In the genomic region with DNA sequence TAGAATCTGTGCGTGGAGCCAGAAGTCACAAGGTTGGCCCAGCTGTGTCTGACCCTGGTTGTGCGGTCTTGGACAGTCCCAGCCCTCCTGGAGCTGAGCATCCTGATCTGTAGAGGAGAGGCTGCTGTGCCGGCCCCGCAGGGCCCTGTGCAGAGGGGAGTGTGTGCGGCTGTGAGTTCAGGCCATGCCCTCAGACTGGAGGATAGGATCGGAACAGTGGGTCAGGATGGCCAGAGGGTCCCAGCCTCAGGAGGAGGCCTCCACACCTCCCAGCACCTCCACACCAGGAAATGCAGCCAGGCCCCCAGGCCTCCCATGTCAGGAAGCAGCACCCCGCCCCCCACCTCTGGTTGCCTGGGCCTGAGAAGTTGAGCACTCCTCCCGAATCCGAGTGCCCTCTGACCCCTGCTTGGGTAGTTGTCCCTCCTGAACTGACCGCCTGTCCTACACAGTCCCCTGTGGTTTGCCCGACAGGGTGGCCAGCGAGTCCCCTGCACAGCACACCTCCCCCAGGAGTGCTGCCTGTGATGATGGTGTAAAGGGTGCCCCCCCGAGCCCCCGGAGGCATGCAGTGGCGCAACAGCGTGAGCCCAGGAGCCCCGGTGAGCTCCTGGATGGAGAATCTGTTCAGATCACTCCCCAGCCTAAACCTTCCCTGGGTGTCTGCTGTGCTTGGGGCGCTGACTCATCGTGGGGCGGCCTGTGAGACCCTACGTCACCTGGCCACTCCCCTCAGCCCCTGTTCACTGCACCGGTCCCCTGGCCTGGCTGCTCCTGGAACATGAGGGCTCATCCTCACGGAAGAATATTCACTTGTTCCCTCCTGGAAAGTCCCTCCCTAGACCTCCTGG, we compare ENCODE assay signal across 8 cellular contexts.
A peak's percentile ranks its signal among the peaks of the same experiment; 100 is the strongest.
DNase-seq lines count a peak whose midpoint lies in the region; ATAC-seq and TF ChIP-seq lines count a peak whose summit lies in the region.

No MANE protein-coding gene starts in this region.

- H3K27ac ChIP-seq in CD4-positive, alpha-beta memory T cell (ENCODE audit: low read depth, low read length) = peak overlapping the region; percentile 0
- peak overlapping the region; percentile 87 for H3K27ac ChIP-seq in PC-3 (ENCODE audit: low read length)
- H3K27ac ChIP-seq in vagina = peak overlapping the region; percentile 98

- peak overlapping the region; percentile 81 to 93 (median 89) for H3K27ac Mint-ChIP-seq in CD4-positive, alpha-beta memory T cell
- H3K27ac Mint-ChIP-seq in central memory CD8-positive, alpha-beta T cell (ENCODE audit: low read depth) = peak overlapping the region; percentile 73
- peak overlapping the region; percentile 76 for H3K27ac Mint-ChIP-seq in mesothelial cell of epicardium

- TF ChIP-seq CTCF in PC-3 (conservative IDR thresholded peaks at IDR 0.05; ENCODE audit: low read depth, low read length) (no peak), mesothelial cell of epicardium (IDR thresholded peaks at IDR 0.05; ENCODE audit: unreplicated experiment) (no peak), vagina (IDR thresholded peaks at IDR 0.05) (no peak)

- peaks cover 0 to 21% of the 10 kb centered on the region in 2 donors for H3K36me3 Mint-ChIP-seq in CD4-positive, alpha-beta memory T cell
- H3K36me3 Mint-ChIP-seq in central memory CD8-positive, alpha-beta T cell (ENCODE audit: insufficient read depth) = peaks cover 14% of the 10 kb centered on the region
- H3K36me3 Mint-ChIP-seq in mesothelial cell of epicardium = no peaks in the 10 kb centered on the region

- H3K4me2 ChIP-seq in PC-3 (ENCODE audit: low read length) = peak overlapping the region; percentile 68; the same call in 1 of the 2 replicates

- no peaks in the 10 kb centered on the region for H3K9me2 ChIP-seq in PC-3 (replicated peaks; ENCODE audit: low read length)

- H3K4me3 Mint-ChIP-seq in CD4-positive, alpha-beta memory T cell = peak overlapping the region in 5 of 8 donors; percentile 25 to 61 (median 43)
- H3K4me3 Mint-ChIP-seq in central memory CD8-positive, alpha-beta T cell = no peak overlapping the region
- no peak overlapping the region for H3K4me3 Mint-ChIP-seq in mesothelial cell of epicardium

- intact Hi-C loops in CD4-positive, alpha-beta memory T cell (cut with micrococcal nuclease) = no loop called here
- intact Hi-C loops in PC-3 (cut with micrococcal nuclease) = loop anchor here (2.0 to 5.0 kb wide), 3 partner anchors 71 to 139 kb away; no protein-coding TSS in a partner anchor
- intact Hi-C loops in vagina (cut with DNase I) = loop anchor here (5.0 kb wide), 1 partner anchor 66 kb away; no protein-coding TSS in a partner anchor

- H2AFZ ChIP-seq in PC-3 (ENCODE audit: low read length) = no peak overlapping the region

- peaks cover 11% of the 10 kb centered on the region for H3F3A ChIP-seq in PC-3 (ENCODE audit: low read length, unreplicated experiment)

- BruUV-seq in PC-3 (replicated peaks; lab: Mats Ljungman, UMichigan) = no TSS peak

- peaks cover 79% of the 10 kb centered on the region for H3K79me2 ChIP-seq in PC-3 (ENCODE audit: low read length)

- CTCF ChIA-PET in CD4-positive, alpha-beta memory T cell (lab: Charles Lee; ENCODE audit: partially characterized antibody) = interaction anchor here (0.9 to 6.7 kb wide), 7 partner anchors 12 to 593 kb away, joined by 3 to 81 read pairs (median 16); no protein-coding TSS in a partner anchor
- CTCF ChIA-PET in PC-3 (lab: Charles Lee) = no interaction called here

- TF ChIP-seq POLR2A in vagina (IDR thresholded peaks at IDR 0.05) = peak in 1 of 2 donors; percentile 30

- H3K4me1 ChIP-seq in CD4-positive, alpha-beta memory T cell (ENCODE audit: insufficient read depth, low read length) = peaks cover 98% of the 10 kb centered on the region
- H3K4me1 ChIP-seq in PC-3 (ENCODE audit: insufficient read depth, low read length) = peaks cover 91% of the 10 kb centered on the region
- H3K4me1 ChIP-seq in vagina = peaks cover 100% of the 10 kb centered on the region

- no peaks in the 10 kb centered on the region for H3K9me3 Mint-ChIP-seq in CD4-positive, alpha-beta memory T cell
- H3K9me3 Mint-ChIP-seq in central memory CD8-positive, alpha-beta T cell = no peaks in the 10 kb centered on the region
- no peaks in the 10 kb centered on the region for H3K9me3 Mint-ChIP-seq in mesothelial cell of epicardium

- peak in 1 of 5 donors; percentile 57 for DNase-seq in CD4-positive, alpha-beta memory T cell
- peak; percentile 72 for DNase-seq in PC-3
- DNase-seq in central memory CD8-positive, alpha-beta T cell (ENCODE audit: low spot score in 2 of 2) = no peak
- peak in 1 of 2 experiments; percentile 57 for DNase-seq in mesothelial cell of epicardium (ENCODE audit: low spot score in 2 of 2, unreplicated experiment in 2 of 2)
- DNase-seq in vagina (ENCODE audit: extremely low spot score in 2 of 2) = no peak
- DNase-seq in GM03348 (ENCODE audit: low spot score) = no peak
- no peak for DNase-seq in NCI-H187 treated with DMSO at 0.1 percent for 48 hours (lab: John Stamatoyannopoulos, UW)

- H3K27me3 Mint-ChIP-seq in CD4-positive, alpha-beta memory T cell = no peaks in the 10 kb centered on the region
- H3K27me3 Mint-ChIP-seq in central memory CD8-positive, alpha-beta T cell = no peaks in the 10 kb centered on the region
- H3K27me3 Mint-ChIP-seq in mesothelial cell of epicardium (ENCODE audit: low read depth) = no peaks in the 10 kb centered on the region

- peak; percentile 25 for ATAC-seq in PC-3
- peak; percentile 26 for ATAC-seq in central memory CD8-positive, alpha-beta T cell (replicated peaks; ENCODE audit: extremely low read depth, poor library complexity, severe bottlenecking)
- ATAC-seq in HG03571 (IDR thresholded peaks at IDR 0.05; ENCODE audit: unreplicated experiment) = no peak

- no peak overlapping the region for H3K4me3 ChIP-seq in CD4-positive, alpha-beta memory T cell (ENCODE audit: low read length in 2 of 2)
- H3K4me3 ChIP-seq in PC-3 (ENCODE audit: low read length) = no peak overlapping the region
- H3K4me3 ChIP-seq in vagina = peak overlapping the region in 1 of 2 donors; percentile 25

- no peaks in the 10 kb centered on the region for H3K27me3 ChIP-seq in CD4-positive, alpha-beta memory T cell (ENCODE audit: insufficient read depth, low read length)
- no peaks in the 10 kb centered on the region for H3K27me3 ChIP-seq in PC-3 (ENCODE audit: low read length)
- no peaks in the 10 kb centered on the region for H3K27me3 ChIP-seq in vagina

- no peaks in the 10 kb centered on the region for H3K9me3 ChIP-seq in CD4-positive, alpha-beta memory T cell (ENCODE audit: control insufficient read depth in 1 of 2, low read length in 2 of 2)
- no peaks in the 10 kb centered on the region for H3K9me3 ChIP-seq in PC-3 (ENCODE audit: low read length)
- no peaks in the 10 kb centered on the region for H3K9me3 ChIP-seq in vagina

- peak overlapping the region; percentile 53 for H3K9ac ChIP-seq in PC-3 (ENCODE audit: low read length)

- POLR2A ChIA-PET in CD4-positive, alpha-beta memory T cell (lab: Charles Lee; ENCODE audit: partially characterized antibody) = interaction anchor here (1.0 to 97.0 kb wide), 7 partner anchors 6 to 95 kb away, joined by 3 to 6031 read pairs (median 38); no protein-coding TSS in a partner anchor
- POLR2A ChIA-PET in PC-3 (lab: Charles Lee; ENCODE audit: unreplicated experiment) = interaction anchor here (0.9 to 1.0 kb wide), 2 partner anchors 15 to 171 kb away, joined by 3 to 19 read pairs; no protein-coding TSS in a partner anchor

- H3K36me3 ChIP-seq in CD4-positive, alpha-beta memory T cell (ENCODE audit: insufficient read depth, low read length) = no peaks in the 10 kb centered on the region
- H3K36me3 ChIP-seq in PC-3 (ENCODE audit: low read depth, low read length) = peaks cover 5% of the 10 kb centered on the region; the same call in 1 of the 2 replicates
- H3K36me3 ChIP-seq in vagina = no peaks in the 10 kb centered on the region

- peaks cover 6% of the 10 kb centered on the region; the same call in 1 of the 2 replicates for H4K20me1 ChIP-seq in PC-3 (ENCODE audit: low read length)

- peaks cover 43 to 88% (median 64%) of the 10 kb centered on the region in 4 donors for H3K4me1 Mint-ChIP-seq in CD4-positive, alpha-beta memory T cell
- H3K4me1 Mint-ChIP-seq in central memory CD8-positive, alpha-beta T cell = peaks cover 53% of the 10 kb centered on the region
- peaks cover 68% of the 10 kb centered on the region for H3K4me1 Mint-ChIP-seq in mesothelial cell of epicardium

Comparison
In these comparisons a context has a peak if more than half of its experiments do, and no peak if none do; other contexts are left out.
1. H3K27ac ChIP-seq: peak in every context shown above with its lines; median percentile 98 in vagina; 87 in PC-3; 0 in CD4-positive, alpha-beta memory T cell.
2. H3K4me3 Mint-ChIP-seq: peak in CD4-positive, alpha-beta memory T cell (5 of 8); none in central memory CD8-positive, alpha-beta T cell (single experiment) and mesothelial cell of epicardium (single experiment).
3. Peak in every context shown above with its lines, with median percentiles within 50 percentile points of each other: H3K27ac Mint-ChIP-seq.